Comparison of ENCODE assay signal across 8 cellular contexts in genomic region chr6:156776470-156776840, GRCh38. TPM values are rescaled to one million over a fixed set of nuclear protein-coding genes. Genes with fewer than 3 reads are reported as not detected.
DNase-seq lines count a peak whose midpoint lies in the region; ATAC-seq, FAIRE-seq and TF ChIP-seq lines count a peak whose summit lies in the region.

No MANE protein-coding gene starts in this region.

- H3K4me2 ChIP-seq in GM12878 (ENCODE audit: control insufficient read depth, insufficient read depth): peak overlapping the region; percentile 92

- H2AFZ ChIP-seq in GM12878 (ENCODE audit: control insufficient read depth, low read depth, low read length): peak overlapping the region; percentile 15

- SMC1A ChIA-PET in GM12878 (lab: Charles Lee; ENCODE audit: uncharacterized antibody, unreplicated experiment): interaction anchor here (0.6 to 2.2 kb wide), 14 partner anchors 9 to 212 kb away, joined by 3 to 28 read pairs (median 4); no protein-coding TSS in a partner anchor

- no peaks in the 10 kb centered on the region for H3K27me3 ChIP-seq in GM12878 (replicated peaks in 1 of 2; ENCODE audit: control insufficient read depth in 2 of 2, insufficient read depth in 2 of 2, low read length in 1 of 2)

- H3K4me3 Mint-ChIP-seq in activated T-cell treated with anti-CD3 and anti-CD28 coated beads, Interleukin-2, amount 50 U/mL, for 4 hours: peak overlapping the region; percentile 86

- H3K4me1 Mint-ChIP-seq in activated T-cell treated with anti-CD3 and anti-CD28 coated beads, Interleukin-2, amount 50 U/mL, for 4 hours (ENCODE audit: low read depth): peaks cover 29% of the 10 kb centered on the region

- TF ChIP-seq RAD21 in GM12878 (IDR thresholded peaks at IDR 0.05; ENCODE audit: insufficient read depth, low read depth, low read length): peak; percentile 36; the same call in 1 of the 2 replicates

- no peak for TF ChIP-seq POLR2A in GM12878 (IDR thresholded peaks at IDR 0.05; ENCODE audit: low read depth, low read length)

- no peak for TF ChIP-seq EP300 in GM12878 (IDR thresholded peaks at IDR 0.05; ENCODE audit: borderline replicate concordance in 1 of 2, control insufficient read depth in 1 of 2, low read depth in 2 of 2, low read length in 2 of 2)

- POLR2A ChIA-PET in GM12878 (lab: Charles Lee): interaction anchor here (0.6 to 1.9 kb wide), 9 partner anchors 11 to 87 kb away, joined by 3 to 10 read pairs (median 3); no protein-coding TSS in a partner anchor

- H3K9ac ChIP-seq in GM12878 (ENCODE audit: control insufficient read depth, insufficient read depth, low read length): peak overlapping the region; percentile 74

- CTCF ChIA-PET in GM12878 (lab: Yijun Ruan, JAX): interaction anchor here (0.5 to 1.6 kb wide), 13 partner anchors 8 to 212 kb away, joined by 3 to 6 read pairs (median 3); no protein-coding TSS in a partner anchor

- peaks cover 17% of the 10 kb centered on the region for H3K4me1 ChIP-seq in GM12878 (ENCODE audit: control insufficient read depth, insufficient read depth, low read length)

- H3K9me3 ChIP-seq in GM12878 (replicated peaks; ENCODE audit: control insufficient read depth, insufficient read depth, low read length): no peaks in the 10 kb centered on the region

- DNase-seq in activated T-cell treated with anti-CD3 and anti-CD28 coated beads, Interleukin-2, amount 50 U/mL, for 4 hours: no peak
- DNase-seq in activated T-cell treated with anti-CD3 and anti-CD28 coated beads, Interleukin-2, amount 50 U/mL, for 48 hours: no peak
- DNase-seq in NCI-H526 (lab: John Stamatoyannopoulos, UW) (peak; percentile 38 to 51), GM12878 (ENCODE audit: low read depth, low spot score) (no peak), kidney tubule cell (ENCODE audit: low spot score) (peak; percentile 32), middle frontal gyrus (ENCODE audit: extremely low spot score, low spot score) (no peak)

- peak overlapping the region; percentile 92 for H3K4me3 ChIP-seq in GM12878

- ATAC-seq in activated T-cell treated with anti-CD3 and anti-CD28 coated beads, Interleukin-2, amount 50 U/mL, for 4 hours: no peak
- ATAC-seq in GM12878 (peak; percentile 35), HG03457 (IDR thresholded peaks at IDR 0.05; ENCODE audit: unreplicated experiment) (no peak)

- H3K79me2 ChIP-seq in GM12878 (ENCODE audit: control insufficient read depth, insufficient read depth, low read length): peaks cover 63% of the 10 kb centered on the region

- H3K36me3 ChIP-seq in GM12878 (ENCODE audit: control insufficient read depth in 2 of 2, insufficient read depth in 2 of 2, low read length in 1 of 2): no peaks in the 10 kb centered on the region

- WGBS in GM12878 (ENCODE audit: insufficient coverage, insufficient replicate concordance, low lambda C conversion rate, missing lambda C conversion rate): 8% methylated on average over 8 of the region's 8 CpGs

- H3K27ac ChIP-seq in GM12878 (ENCODE audit: control insufficient read depth, insufficient read depth): peak overlapping the region; percentile 94
- H3K27ac ChIP-seq in temporal lobe (ENCODE audit: low read depth, low read length): peak overlapping the region; percentile 94

- TF ChIP-seq CTCF in GM12878 (IDR thresholded peaks at IDR 0.05 in 2 of 3, conservative IDR thresholded peaks at IDR 0.05 in 1 of 3; ENCODE audit: control insufficient read depth in 2 of 3, extremely low read depth in 1 of 3, insufficient read depth in 1 of 3, low read depth in 3 of 3, low read length in 3 of 3): peak; percentile 25 to 36 (median 36); a peak in 4 of 6 replicates

- no peaks in the 10 kb centered on the region for H3K27me3 Mint-ChIP-seq in activated T-cell treated with anti-CD3 and anti-CD28 coated beads, Interleukin-2, amount 50 U/mL, for 4 hours (ENCODE audit: low read depth)

- H3K9me3 Mint-ChIP-seq in activated T-cell treated with anti-CD3 and anti-CD28 coated beads, Interleukin-2, amount 50 U/mL, for 4 hours: no peaks in the 10 kb centered on the region

- intact Hi-C loops in GM12878 (cut with micrococcal nuclease; ENCODE audit: unreplicated experiment): loop anchor here (2.0 to 10.0 kb wide), 5 partner anchors 22 to 382 kb away; no protein-coding TSS in a partner anchor

- FAIRE-seq in GM12878 (lab: Jason Lieb, UNC): peak; percentile 75

- RAD21 ChIA-PET in GM12878 (lab: Charles Lee; ENCODE audit: unreplicated experiment): interaction anchor here (0.8 to 6.0 kb wide), 17 partner anchors 9 to 257 kb away, joined by 3 to 32 read pairs (median 4); no protein-coding TSS in a partner anchor

- no peaks in the 10 kb centered on the region for H3K36me3 Mint-ChIP-seq in activated T-cell treated with anti-CD3 and anti-CD28 coated beads, Interleukin-2, amount 50 U/mL, for 4 hours (ENCODE audit: insufficient read depth)

- in situ Hi-C loops in GM12878 (cut with MboI): no loop called here

- BruUV-seq in GM12878 (replicated peaks; lab: Mats Ljungman, UMichigan): TSS peak; percentile 81

- H4K20me1 ChIP-seq in GM12878 (ENCODE audit: control insufficient read depth, insufficient read depth): no peaks in the 10 kb centered on the region

TF ChIP-seq in GM12878, 131 proteins besides CTCF, POLR2A, EP300 and RAD21 (continues in another document):
- TF ChIP-seq NFIC (IDR thresholded peaks at IDR 0.05; ENCODE audit: low read depth, low read length) (no peak), RUNX3 (IDR thresholded peaks at IDR 0.05; ENCODE audit: low read length) (peak; percentile 16; the same call in 1 of the 2 replicates), ATF7 (IDR thresholded peaks at IDR 0.05; ENCODE audit: low read depth) (no peak), SMARCA5 (IDR thresholded peaks at IDR 0.05) (peak; percentile 76), GABPA (IDR thresholded peaks at IDR 0.05; ENCODE audit: low read depth) (no peak), NR2C1 (IDR thresholded peaks at IDR 0.05) (no peak), JUNB (IDR thresholded peaks at IDR 0.05) (no peak), ZNF274 (IDR thresholded peaks at IDR 0.05; ENCODE audit: insufficient read depth, insufficient read length) (no peak), YBX1 (IDR thresholded peaks at IDR 0.05) (no peak), ZBTB33 (IDR thresholded peaks at IDR 0.05) (no peak), CREM (IDR thresholded peaks at IDR 0.05; ENCODE audit: low read depth) (no peak), ZNF24 (IDR thresholded peaks at IDR 0.05) (no peak), FOXM1 (IDR thresholded peaks at IDR 0.05; ENCODE audit: low read depth, low read length) (no peak)
- TF ChIP-seq, protein P1, sequence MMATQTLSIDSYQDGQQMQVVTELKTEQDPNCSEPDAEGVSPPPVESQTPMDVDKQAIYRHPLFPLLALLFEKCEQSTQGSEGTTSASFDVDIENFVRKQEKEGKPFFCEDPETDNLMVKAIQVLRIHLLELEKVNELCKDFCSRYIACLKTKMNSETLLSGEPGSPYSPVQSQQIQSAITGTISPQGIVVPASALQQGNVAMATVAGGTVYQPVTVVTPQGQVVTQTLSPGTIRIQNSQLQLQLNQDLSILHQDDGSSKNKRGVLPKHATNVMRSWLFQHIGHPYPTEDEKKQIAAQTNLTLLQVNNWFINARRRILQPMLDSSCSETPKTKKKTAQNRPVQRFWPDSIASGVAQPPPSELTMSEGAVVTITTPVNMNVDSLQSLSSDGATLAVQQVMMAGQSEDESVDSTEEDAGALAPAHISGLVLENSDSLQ (IDR thresholded peaks at IDR 0.05): peak; percentile 21; the same call in 1 of the 2 replicates

RNA-seq across cellular contexts. Expression of gene ARID1B, which starts 0.7 kb away (rescaled TPM):
- total RNA-seq in activated T-cell treated with anti-CD3 and anti-CD28 coated beads, Interleukin-2, amount 50 U/mL, for 4 hours: 10 to 100 TPM; 45.6 to 46.6 (median 46.0) TPM
- total RNA-seq in GM12878 (2013; cell fraction: nucleolus; rRNA removed): 1,061 and 1,083 TPM in 2 replicates
- total RNA-seq in GM12878 (2014; rRNA removed): 68.0 and 68.8 TPM in 2 replicates
- total RNA-seq in GM12878 (2014; rRNA removed; fragmentation: Illumina TruSeq; extraction: Trizol): 73.7 and 80.8 TPM in 2 replicates
- 116 and 133 TPM in 2 replicates for total RNA-seq in GM12878 (2021)
- polyA plus RNA-seq in GM12878 (2011; ENCODE audit: low read depth): 28.7 TPM
- polyA plus RNA-seq in GM12878 (2011; rRNA removed): 21.3 and 24.7 TPM in 2 replicates
- 21.4 and 24.5 TPM in 2 replicates for polyA plus RNA-seq in GM12878 (2011; cell fraction: cytosol; rRNA removed)
- polyA plus RNA-seq in GM12878 (2011; cell fraction: nucleus; rRNA removed): 69.4 and 82.0 TPM in 2 replicates
- polyA plus RNA-seq in GM12878 (2012): 43.0 and 45.3 TPM in 2 replicates
- 59.2 and 69.9 TPM in 2 replicates for polyA plus RNA-seq in GM12878 (2014; fragmentation: Illumina TruSeq; extraction: Trizol)
- polyA plus RNA-seq in GM12878 (2014; fragmentation: Nextera tagmentation; extraction: Ambion mirVana): 10 to 100 TPM; 37.7 to 73.9 TPM
- polyA plus RNA-seq in GM12878 (2014; rRNA removed): 50.0 and 59.1 TPM in 2 replicates
- 10 to 100 TPM; 32.4 to 39.1 TPM for polyA plus RNA-seq in GM12878 (2016; fragmentation: Nextera tagmentation; extraction: Ambion mirVana)
- polyA minus RNA-seq in GM12878 (2011; rRNA and poly(A)+ RNA removed): 124 and 158 TPM in 2 replicates
- 32.6 and 38.9 TPM in 2 replicates for polyA minus RNA-seq in GM12878 (2011; cell fraction: cytosol; rRNA and poly(A)+ RNA removed)
- polyA minus RNA-seq in GM12878 (2011; cell fraction: nucleus; rRNA and poly(A)+ RNA removed): 206 and 401 TPM in 2 replicates
- total RNA-seq in temporal lobe: 77.7 TPM

Comparison
In these comparisons a context has a peak if more than half of its experiments do, and no peak if none do; other contexts are left out.
1. DNase-seq: peak in NCI-H526 (2 of 2) and kidney tubule cell (single experiment); none in activated T-cell treated with anti-CD3 and anti-CD28 coated beads, Interleukin-2, amount 50 U/mL, for 4 hours (single experiment), activated T-cell treated with anti-CD3 and anti-CD28 coated beads, Interleukin-2, amount 50 U/mL, for 48 hours (0 of 2), GM12878 (single experiment) and middle frontal gyrus (single experiment).